ENCODE assay signal across 29 cellular contexts in the genomic region with DNA sequence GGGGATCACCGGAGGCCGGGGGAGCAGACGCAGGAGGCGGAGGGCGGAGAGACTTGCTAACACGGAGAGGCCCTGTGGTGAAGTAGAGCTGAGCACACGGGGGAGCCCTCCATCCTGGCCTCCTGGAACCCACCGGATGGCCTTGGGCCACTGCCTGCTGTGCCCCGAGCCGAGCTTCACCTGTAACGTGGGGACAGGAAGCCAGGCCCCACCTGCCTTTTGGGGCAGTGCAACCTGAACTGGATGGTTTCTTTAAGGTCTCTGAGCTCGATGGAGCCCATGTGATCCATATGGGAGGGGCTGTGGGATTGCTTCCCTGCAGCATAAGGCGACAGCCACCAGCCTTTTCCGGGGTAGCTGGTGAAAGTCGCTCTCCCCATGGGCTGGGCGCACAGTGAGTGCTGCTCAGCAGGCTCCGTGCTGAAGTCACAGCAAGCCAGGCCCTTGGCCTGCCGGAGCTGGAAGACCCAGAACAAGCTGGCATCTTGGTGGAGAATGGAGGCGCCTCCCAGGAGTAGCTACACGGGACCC. TPM values are rescaled to one million over a fixed set of nuclear protein-coding genes. Genes with fewer than 3 reads are reported as not detected.
"Had no signal": no experiment of that assay in that cellular context is flagged by ENCODE, and none has a peak within 500 bp of the region (broad histone marks: within the 10 kb centered on the region; RNA-seq: fewer than 3 reads in every experiment).

No MANE protein-coding gene starts in this region.

- H3K4me3 ChIP-seq: gastroesophageal sphincter, hepatocyte, right lobe of liver, thoracic aorta had no signal

- H3K27me3 ChIP-seq: brain microvascular endothelial cell, gastroesophageal sphincter, hepatocyte, right lobe of liver had no signal

- H3K36me3 Mint-ChIP-seq: mesothelial cell of epicardium; stimulated activated effector memory CD8-positive, alpha-beta T cell treated with anti-CD3 and anti-CD28 coated beads, Interleukin-12 subunit alpha, Interleukin-12 subunit beta, amount 100 ng/mL, for 72 hours had no signal

- H3K79me2 ChIP-seq: hepatocyte, parathyroid adenoma had no signal

- H3K4me1 ChIP-seq: gastroesophageal sphincter, parathyroid adenoma had no signal

- H3K27me3 Mint-ChIP-seq: activated CD8-positive, alpha-beta T cell treated with anti-CD3 and anti-CD28 coated beads for 36 hours; activated T-helper 17 cell treated with anti-CD3 and anti-CD28 coated beads, Interleukin-2, amount 50 U/mL, for 72 hours; naive B cell; stimulated activated naive CD8-positive, alpha-beta T cell treated with anti-CD3 and anti-CD28 coated beads, Interleukin-15, Interleukin-2, amounts not matched to agents 100 ng/mL and 50 ng/mL, for 24 hours; T-helper 17 cell had no signal

- H3K27ac ChIP-seq: brain microvascular endothelial cell, gastroesophageal sphincter, hepatocyte, parathyroid adenoma, right lobe of liver, thoracic aorta had no signal

- H3K36me3 ChIP-seq: brain microvascular endothelial cell, right lobe of liver, thoracic aorta had no signal

- H3K4me3 Mint-ChIP-seq: activated CD8-positive, alpha-beta T cell treated with anti-CD3 and anti-CD28 coated beads for 36 hours; activated T-cell treated with anti-CD3 and anti-CD28 coated beads, Interleukin-2, amount 50 U/mL, for 4 hours; activated T-helper 17 cell treated with anti-CD3 and anti-CD28 coated beads, Interleukin-2, amount 50 U/mL, for 72 hours; mesothelial cell of epicardium; stimulated activated effector memory CD8-positive, alpha-beta T cell treated with anti-CD3 and anti-CD28 coated beads, Interleukin-12 subunit alpha, Interleukin-12 subunit beta, amount 100 ng/mL, for 72 hours; stimulated activated naive CD8-positive, alpha-beta T cell treated with anti-CD3 and anti-CD28 coated beads, Interleukin-15, Interleukin-2, amounts not matched to agents 100 ng/mL and 50 ng/mL, for 24 hours; T-helper 17 cell had no signal

- H3K9me3 ChIP-seq: gastroesophageal sphincter, right lobe of liver, thoracic aorta had no signal

- H3K9me3 Mint-ChIP-seq: activated CD8-positive, alpha-beta T cell treated with anti-CD3 and anti-CD28 coated beads for 36 hours; activated T-cell treated with anti-CD3 and anti-CD28 coated beads, Interleukin-2, amount 50 U/mL, for 4 hours; activated T-helper 17 cell treated with anti-CD3 and anti-CD28 coated beads, Interleukin-2, amount 50 U/mL, for 72 hours; mesothelial cell of epicardium; stimulated activated effector memory CD8-positive, alpha-beta T cell treated with anti-CD3 and anti-CD28 coated beads, Interleukin-12 subunit alpha, Interleukin-12 subunit beta, amount 100 ng/mL, for 72 hours; stimulated activated naive CD8-positive, alpha-beta T cell treated with anti-CD3 and anti-CD28 coated beads, Interleukin-15, Interleukin-2, amounts not matched to agents 100 ng/mL and 50 ng/mL, for 24 hours had no signal

- H3K27ac Mint-ChIP-seq: activated CD8-positive, alpha-beta T cell treated with anti-CD3 and anti-CD28 coated beads for 36 hours; activated T-helper 17 cell treated with anti-CD3 and anti-CD28 coated beads, Interleukin-2, amount 50 U/mL, for 72 hours; mesothelial cell of epicardium; stimulated activated effector memory CD8-positive, alpha-beta T cell treated with anti-CD3 and anti-CD28 coated beads, Interleukin-12 subunit alpha, Interleukin-12 subunit beta, amount 100 ng/mL, for 72 hours; stimulated activated naive CD8-positive, alpha-beta T cell treated with anti-CD3 and anti-CD28 coated beads, Interleukin-15, Interleukin-2, amounts not matched to agents 100 ng/mL and 50 ng/mL, for 24 hours; T-helper 17 cell had no signal

- DNase-seq: activated CD4-positive, alpha-beta T cell treated with anti-CD3 and anti-CD28 coated beads for 1 hour; activated CD4-positive, alpha-beta T cell treated with anti-CD3 and anti-CD28 coated beads, Interleukin-2, amount 50 U/mL, for 1 hour; activated CD8-positive, alpha-beta T cell treated with anti-CD3 and anti-CD28 coated beads for 36 hours; activated gamma-delta T cell treated with Interleukin-2 at 50 U/mL for 16 hours; activated naive CD4-positive, alpha-beta T cell treated with anti-CD3 and anti-CD28 coated beads, Interleukin-2, amount 50 U/mL, for 16 hours; activated T-cell treated with anti-CD3 and anti-CD28 coated beads, Interleukin-2, amount 50 U/mL, for 4 hours; amniotic stem cell; brain microvascular endothelial cell; left colon; mammary epithelial cell; naive B cell; nucleus accumbens; right lobe of liver; stimulated activated CD4-positive, alpha-beta T cell treated with anti-CD3 and anti-CD28 coated beads, Interleukin-4, amount 100 ng/mL, for 24 hours; T-helper 17 cell; trophoblast cell had no signal

- H3K4me2 ChIP-seq: hepatocyte had no signal

- H3K4me1 Mint-ChIP-seq: activated T-helper 17 cell treated with anti-CD3 and anti-CD28 coated beads, Interleukin-2, amount 50 U/mL, for 72 hours; mesothelial cell of epicardium; stimulated activated effector memory CD8-positive, alpha-beta T cell treated with anti-CD3 and anti-CD28 coated beads, Interleukin-12 subunit alpha, Interleukin-12 subunit beta, amount 100 ng/mL, for 72 hours had no signal

- H2AFZ ChIP-seq: hepatocyte, parathyroid adenoma had no signal

- H3K9ac ChIP-seq: parathyroid adenoma had no signal

- ATAC-seq: activated CD8-positive, alpha-beta T cell treated with anti-CD3 and anti-CD28 coated beads for 36 hours; activated T-cell treated with anti-CD3 and anti-CD28 coated beads, Interleukin-2, amount 50 U/mL, for 4 hours; activated T-helper 17 cell treated with anti-CD3 and anti-CD28 coated beads, Interleukin-2, amount 50 U/mL, for 72 hours; gastroesophageal sphincter; right lobe of liver; stimulated activated effector memory CD8-positive, alpha-beta T cell treated with anti-CD3 and anti-CD28 coated beads, Interleukin-12 subunit alpha, Interleukin-12 subunit beta, amount 100 ng/mL, for 72 hours; T-helper 17 cell had no signal

RNA-seq across cellular contexts. Expression of gene TFF3, which starts 35.8 kb away (rescaled TPM):
- total RNA-seq: activated CD8-positive, alpha-beta T cell treated with anti-CD3 and anti-CD28 coated beads for 36 hours; activated T-helper 17 cell treated with anti-CD3 and anti-CD28 coated beads, Interleukin-2, amount 50 U/mL, for 72 hours; astrocyte; fibroblast of lung; fibroblast of villous mesenchyme; mammary epithelial cell; mesothelial cell of epicardium; T-helper 17 cell had no signal
- polyA plus RNA-seq: fibroblast of lung, keratinocyte, mammary epithelial cell, neural cell had no signal
